In the genomic region with DNA sequence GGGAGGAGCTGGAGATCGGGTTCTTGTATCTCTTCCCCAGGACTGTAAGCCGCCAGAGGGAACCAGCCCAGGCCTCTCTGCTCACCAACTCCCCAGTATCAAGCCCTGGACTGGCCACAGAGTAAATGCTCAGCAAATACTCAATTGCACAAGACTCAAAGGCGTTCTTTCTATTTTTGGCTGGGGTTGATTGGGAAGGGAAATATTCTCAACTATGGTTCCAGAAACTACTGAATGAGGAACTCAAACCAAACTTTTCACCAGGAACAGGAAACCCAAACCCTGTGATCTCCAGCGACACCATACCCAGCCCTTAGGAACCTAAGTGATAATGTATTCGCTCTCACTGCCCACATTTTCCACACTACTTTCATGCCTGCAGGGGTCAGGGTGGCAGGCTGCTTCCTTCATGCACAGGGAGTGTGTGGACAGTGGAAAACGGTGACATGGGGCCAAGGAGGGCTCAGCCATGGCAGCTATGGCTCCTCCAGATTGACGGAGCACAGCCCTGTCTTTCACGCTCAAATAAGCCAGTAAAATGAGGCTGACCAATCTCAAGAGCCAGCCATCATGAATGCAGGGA, we compare ENCODE assay signal across 15 cellular contexts.
DNase-seq lines count a peak whose midpoint lies in the region; ATAC-seq, FAIRE-seq and TF ChIP-seq lines count a peak whose summit lies in the region.
"Had no signal": no experiment of that assay in that cellular context is flagged by ENCODE, and none has a peak within 500 bp of the region (broad histone marks: within the 10 kb centered on the region; RNA-seq: fewer than 3 reads in every experiment).

No MANE protein-coding gene starts in this region.

- H4K8ac ChIP-seq in H1 (ENCODE audit: extremely low read depth, insufficient read depth, low read length) = no peak overlapping the region

- peaks cover 16% of the 10 kb centered on the region for H3K4me1 ChIP-seq in left ventricle myocardium inferior
- H3K4me1 ChIP-seq in H1 (replicated peaks in 1 of 4; ENCODE audit: control insufficient read depth in 3 of 4, insufficient read depth in 4 of 4, low read length in 3 of 4) = peaks cover 0 to 4% (median 0%) of the 10 kb centered on the region in 4 experiments; a peak in 2 of 7 replicates

- H3K79me2 ChIP-seq in H1 (ENCODE audit: control insufficient read depth in 1 of 2, insufficient read depth in 2 of 2, low read length in 2 of 2) = no peaks in the 10 kb centered on the region

- H3K9me3 ChIP-seq in left ventricle myocardium inferior (replicated peaks) (no peaks in the 10 kb centered on the region), H1 (ENCODE audit: insufficient read depth in 2 of 2, low read depth in 1 of 2, low read length in 1 of 2) (no peaks in the 10 kb centered on the region)

- no peak for TF ChIP-seq EP300 in H1 (IDR thresholded peaks at IDR 0.05; ENCODE audit: borderline replicate concordance in 1 of 2, low read depth in 2 of 2, low read length in 2 of 2)

- no peak overlapping the region for H4K91ac ChIP-seq in H1 (replicated peaks; ENCODE audit: insufficient read length, low read length)

- H3K36me3 ChIP-seq in left ventricle myocardium inferior (no peaks in the 10 kb centered on the region), H1 (ENCODE audit: control insufficient read depth in 2 of 4, insufficient read depth in 4 of 4, low read length in 3 of 4) (no peaks in the 10 kb centered on the region)

- H3K4me2 ChIP-seq in H1 (ENCODE audit: insufficient read depth in 1 of 2, low read depth in 2 of 2, low read length in 2 of 2) = no peak overlapping the region

- no peaks in the 10 kb centered on the region for H3K79me1 ChIP-seq in H1 (ENCODE audit: low read depth, low read length)

- POLR2A ChIA-PET in H1 (lab: Charles Lee; ENCODE audit: partially characterized antibody) = interaction anchor here (2.0 to 2.3 kb wide), 2 partner anchors 11 to 14 kb away, joined by 5 to 11 read pairs; no protein-coding TSS in a partner anchor

- no peak overlapping the region for H3K4ac ChIP-seq in H1 (replicated peaks; ENCODE audit: insufficient read length, low read depth, low read length)

- H3K9ac ChIP-seq in H1 (replicated peaks in 1 of 4; ENCODE audit: extremely low read depth in 1 of 4, low read depth in 3 of 4, low read length in 3 of 4) = no peak overlapping the region

- H3K18ac ChIP-seq in H1 (ENCODE audit: extremely low read depth, low read length) = no peak overlapping the region

- H3K27me3 ChIP-seq in left ventricle myocardium inferior (ENCODE audit: low read depth) (no peaks in the 10 kb centered on the region), H1 (replicated peaks in 1 of 4; ENCODE audit: control insufficient read depth in 3 of 4, extremely low read depth in 1 of 4, insufficient read depth in 3 of 4, low read length in 3 of 4) (no peaks in the 10 kb centered on the region)

- H4K5ac ChIP-seq in H1 (ENCODE audit: insufficient read length, low read depth, low read length) = no peak overlapping the region

- FAIRE-seq in H1 (lab: Jason Lieb, UNC) = no peak
- FAIRE-seq: D721Med, endothelial cell of umbilical vein had no signal

- TF ChIP-seq CTCF in left ventricle myocardium inferior (IDR thresholded peaks at IDR 0.05; ENCODE audit: borderline replicate concordance) (no peak), H1 (IDR thresholded peaks at IDR 0.05; ENCODE audit: control extremely low read depth in 1 of 3, insufficient read depth in 1 of 3, low read depth in 1 of 3, low read length in 3 of 3) (no peak)

- H3K14ac ChIP-seq in H1 (ENCODE audit: insufficient read length) = no peak overlapping the region

- H3K23me2 ChIP-seq in H1 (ENCODE audit: low read depth, low read length) = no peaks in the 10 kb centered on the region

- no peak overlapping the region for H2AFZ ChIP-seq in H1 (ENCODE audit: low read length)

- no peak overlapping the region for H3K4me3 ChIP-seq in left ventricle myocardium inferior
- no peak overlapping the region for H3K4me3 ChIP-seq in H1 (ENCODE audit: extremely low read depth in 1 of 4, insufficient read depth in 2 of 4, low read depth in 3 of 4, low read length in 4 of 4)

- TF ChIP-seq POLR2A in H1 (IDR thresholded peaks at IDR 0.05; ENCODE audit: control extremely low read depth in 1 of 2, low read depth in 2 of 2, low read length in 2 of 2) (no peak), erythroblast (IDR thresholded peaks at IDR 0.05; ENCODE audit: low read length) (no peak)

- WGBS in H1 (ENCODE audit: extremely low coverage in 1 of 2, insufficient coverage in 1 of 2, insufficient read length in 1 of 2, insufficient replicate concordance in 2 of 2, low coverage in 1 of 2, low lambda C conversion rate in 2 of 2, missing lambda C conversion rate in 1 of 2), 2 experiments = 87% methylated on average over 7 of the region's 8 CpGs; no CpG with 5 or more reads in 1 of the 2 experiments

- H3K56ac ChIP-seq in H1 (replicated peaks; ENCODE audit: insufficient read length, low read depth, low read length) = no peak overlapping the region

- H2BK5ac ChIP-seq in H1 (ENCODE audit: low read depth, low read length) = no peak overlapping the region

- H2AK5ac ChIP-seq in H1 (ENCODE audit: low read depth, low read length) = no peak overlapping the region

- intact Hi-C loops in Right ventricle myocardium superior (cut with DNase I) = no loop called here
- intact Hi-C loops in left ventricle myocardium inferior (cut with micrococcal nuclease) = no loop called here

- H2BK15ac ChIP-seq in H1 (ENCODE audit: low read length) = 0 out of 2 replicates have a peak overlapping the region, but pooled peaks have one; percentile 12

- H3K27ac ChIP-seq in left ventricle myocardium inferior (replicated peaks) (no peak overlapping the region), H1 (ENCODE audit: low read depth, low read length) (no peak overlapping the region)

- DNase-seq in Right ventricle myocardium superior (no peak), left ventricle myocardium inferior (no peak), H1 (ENCODE audit: low read depth in 1 of 2, low spot score in 2 of 2) (no peak), medulla oblongata (ENCODE audit: extremely low spot score) (peak; percentile 89), DMS153 treated with DMSO at 0.1 percent for 48 hours (lab: John Stamatoyannopoulos, UW; ENCODE audit: unreplicated experiment) (no peak), erythroblast (lab: John Stamatoyannopoulos, UW) (no peak)
- DNase-seq: activated T-cell treated with anti-CD3 and anti-CD28 coated beads, Interleukin-2, amount 50 U/mL, for 72 hours; GOT3; NCI-H146; NCI-H82 had no signal

- H2BK12ac ChIP-seq in H1 (ENCODE audit: low read depth, low read length) = no peak overlapping the region

- no peak overlapping the region for H2BK20ac ChIP-seq in H1 (ENCODE audit: low read length)

- H4K20me1 ChIP-seq in H1 (replicated peaks in 1 of 2; ENCODE audit: control insufficient read depth in 1 of 2, insufficient read depth in 2 of 2, low read length in 2 of 2) = no peaks in the 10 kb centered on the region

- peak; percentile 85 for ATAC-seq in Right ventricle myocardium superior (ENCODE audit: poor library complexity)
- ATAC-seq in GM21529 (IDR thresholded peaks at IDR 0.05; ENCODE audit: unreplicated experiment) = no peak
- no peak for ATAC-seq in GM21360 (IDR thresholded peaks at IDR 0.05; ENCODE audit: unreplicated experiment)
- ATAC-seq: activated CD4-positive, CD25-positive, alpha-beta regulatory T cell treated with anti-CD3 and anti-CD28 coated beads, Interleukin-2, amount 50 U/mL, for 24 hours; activated T-cell treated with anti-CD3 and anti-CD28 coated beads, Interleukin-2, amount 50 U/mL, for 72 hours had no signal

- CTCF ChIA-PET in H1 (lab: Charles Lee; ENCODE audit: partially characterized antibody) = interaction anchor here (0.6 to 2.4 kb wide), 6 partner anchors 9 to 114 kb away, joined by 3 to 8 read pairs (median 5); no protein-coding TSS in a partner anchor

- no peak overlapping the region for H2BK120ac ChIP-seq in H1 (replicated peaks; ENCODE audit: low read depth, low read length)

- no peak for TF ChIP-seq RAD21 in H1 (IDR thresholded peaks at IDR 0.05 in 1 of 2, conservative IDR thresholded peaks at IDR 0.05 in 1 of 2; ENCODE audit: low read depth in 2 of 2, low read length in 2 of 2)

- no peak overlapping the region for H3K23ac ChIP-seq in H1 (ENCODE audit: insufficient read length)

TF ChIP-seq in H1, 55 proteins besides CTCF, POLR2A, EP300 and RAD21:
- TF ChIP-seq ZNF274 (IDR thresholded peaks at IDR 0.05; ENCODE audit: borderline replicate concordance, extremely low read depth, low read length) = no peak
- no peak for TF ChIP-seq GTF2F1 (IDR thresholded peaks at IDR 0.05; ENCODE audit: borderline replicate concordance, low read depth, low read length)
- TF ChIP-seq SIX5 (IDR thresholded peaks at IDR 0.05; ENCODE audit: low read depth, low read length) = no peak
